In genomic region chr15:63953524-63953923, GRCh38 we compare ENCODE assay signal across 16 cellular contexts.
DNase-seq lines count a peak whose midpoint lies in the region; ATAC-seq and TF ChIP-seq lines count a peak whose summit lies in the region.
"Had no signal": no experiment of that assay in that cellular context is flagged by ENCODE, and none has a peak within 500 bp of the region (broad histone marks: within the 10 kb centered on the region; RNA-seq: fewer than 3 reads in every experiment).

No MANE protein-coding gene starts in this region.

- H3K27ac ChIP-seq in CD8-positive, alpha-beta T cell (ENCODE audit: low read depth, low read length) = no peak overlapping the region
- H3K27ac ChIP-seq in Karpas-422 (ENCODE audit: low read length) = peak overlapping the region; percentile 41; the same call in 1 of the 2 replicates
- H3K27ac ChIP-seq in psoas muscle = peak overlapping the region; percentile 21
- H3K27ac ChIP-seq in esophagus muscularis mucosa (replicated peaks in 1 of 4) = no peak overlapping the region
- H3K27ac ChIP-seq: A549, C4-2B had no signal

- no peak for ATAC-seq in CD8-positive, alpha-beta T cell
- peak in 3 of 4 donors; percentile 43 to 59 (median 48) for ATAC-seq in psoas muscle
- ATAC-seq: A549, HepG2 had no signal

- no peaks in the 10 kb centered on the region for H3K9me3 ChIP-seq in CD8-positive, alpha-beta T cell (ENCODE audit: low read length)
- H3K9me3 ChIP-seq in Karpas-422 (ENCODE audit: low read length) (no peaks in the 10 kb centered on the region), psoas muscle (no peaks in the 10 kb centered on the region), esophagus muscularis mucosa (no peaks in the 10 kb centered on the region)
- H3K9me3 ChIP-seq: A549, BE2C, Caco-2, HAP-1 had no signal

- TF ChIP-seq EP300 in esophagus muscularis mucosa (IDR thresholded peaks at IDR 0.05) = no peak

- no peak overlapping the region for H2AFZ ChIP-seq in Karpas-422 (ENCODE audit: low read length)

- H3K4me3 ChIP-seq in CD8-positive, alpha-beta T cell (ENCODE audit: low read depth, low read length) = no peak overlapping the region
- H3K4me3 ChIP-seq in Karpas-422 (ENCODE audit: low read length) (no peak overlapping the region), psoas muscle (no peak overlapping the region), esophagus muscularis mucosa (no peak overlapping the region)
- H3K4me3 ChIP-seq: A549, HAP-1 had no signal

- H3K9ac ChIP-seq in Karpas-422 (ENCODE audit: low read length) = no peak overlapping the region

- intact Hi-C loops in CD8-positive, alpha-beta T cell (cut with DNase I, micrococcal nuclease) = loop anchor here in 1 of 2 experiments (5.0 kb wide), 1 partner anchor 44 kb away; no protein-coding TSS in a partner anchor
- intact Hi-C loops in psoas muscle (cut with DNase I) (no loop called here), esophagus muscularis mucosa (cut with DNase I) (no loop called here)

- no peaks in the 10 kb centered on the region for H3K27me3 Mint-ChIP-seq in CD8-positive, alpha-beta T cell (ENCODE audit: low read depth)
- peaks cover 17% of the 10 kb centered on the region for H3K27me3 Mint-ChIP-seq in activated CD4-positive, alpha-beta memory T cell treated with anti-CD3 and anti-CD28 coated beads, Interleukin-2, amount 10 ng/mL, durations not matched to agents 7 days and 5 days

- CTCF ChIA-PET in CD8-positive, alpha-beta T cell (lab: Charles Lee) = interaction anchor here (3.8 kb wide), 1 partner anchor 8 kb away, joined by 23 read pairs; no protein-coding TSS in a partner anchor
- CTCF ChIA-PET in activated CD4-positive, alpha-beta memory T cell treated with anti-CD3 and anti-CD28 coated beads, Interleukin-2, amount 10 ng/mL, durations not matched to agents 7 days and 5 days (lab: Charles Lee) = interaction anchor here (2.6 kb wide), 1 partner anchor 8 kb away, joined by 8 read pairs; no protein-coding TSS in a partner anchor

- WGBS in psoas muscle, 3 donors = 8 to 16% (median 9%) methylated on average over 2 of the region's 2 CpGs
- 16% methylated on average over 2 of the region's 2 CpGs for WGBS in esophagus muscularis mucosa

- no peak overlapping the region for H3K4me2 ChIP-seq in Karpas-422 (ENCODE audit: low read depth, low read length, poor library complexity, severe bottlenecking)
- H3K4me2 ChIP-seq: A549 had no signal

- peak overlapping the region; percentile 24 for H3K27ac Mint-ChIP-seq in CD8-positive, alpha-beta T cell
- H3K27ac Mint-ChIP-seq in activated CD4-positive, alpha-beta memory T cell treated with anti-CD3 and anti-CD28 coated beads, Interleukin-2, amount 10 ng/mL, durations not matched to agents 7 days and 5 days = no peak overlapping the region

- no peaks in the 10 kb centered on the region for H3K4me1 ChIP-seq in CD8-positive, alpha-beta T cell (ENCODE audit: insufficient read depth, low read length)
- H3K4me1 ChIP-seq in Karpas-422 (ENCODE audit: low read length) (peaks cover 16% of the 10 kb centered on the region), psoas muscle (peaks cover 5% of the 10 kb centered on the region), esophagus muscularis mucosa (peaks cover 6 to 21% (median 15%) of the 10 kb centered on the region in 4 donors)
- H3K4me1 ChIP-seq: BE2C, Caco-2, HAP-1 had no signal

- no peak for TF ChIP-seq CTCF in CD8-positive, alpha-beta T cell (IDR thresholded peaks at IDR 0.05)
- no peak for TF ChIP-seq CTCF in psoas muscle (IDR thresholded peaks at IDR 0.05)
- no peak for TF ChIP-seq CTCF in esophagus muscularis mucosa (IDR thresholded peaks at IDR 0.05)

- no peaks in the 10 kb centered on the region for H3K36me3 Mint-ChIP-seq in CD8-positive, alpha-beta T cell
- H3K36me3 Mint-ChIP-seq in activated CD4-positive, alpha-beta memory T cell treated with anti-CD3 and anti-CD28 coated beads, Interleukin-2, amount 10 ng/mL, durations not matched to agents 7 days and 5 days (ENCODE audit: low read depth) = no peaks in the 10 kb centered on the region
- H3K36me3 Mint-ChIP-seq: CD8-positive, alpha-beta memory T cell had no signal

- peaks cover 3% of the 10 kb centered on the region for H3K4me1 Mint-ChIP-seq in CD8-positive, alpha-beta T cell (ENCODE audit: low read depth)
- H3K4me1 Mint-ChIP-seq in activated CD4-positive, alpha-beta memory T cell treated with anti-CD3 and anti-CD28 coated beads, Interleukin-2, amount 10 ng/mL, durations not matched to agents 7 days and 5 days = peaks cover 5% of the 10 kb centered on the region

- POLR2A ChIA-PET in CD8-positive, alpha-beta T cell (lab: Charles Lee) = no interaction called here
- POLR2A ChIA-PET in activated CD4-positive, alpha-beta memory T cell treated with anti-CD3 and anti-CD28 coated beads, Interleukin-2, amount 10 ng/mL, durations not matched to agents 7 days and 5 days (lab: Charles Lee) = no interaction called here

- H4K20me1 ChIP-seq in Karpas-422 (ENCODE audit: insufficient read depth, low read depth, low read length) = no peaks in the 10 kb centered on the region

- H3K27me3 ChIP-seq in CD8-positive, alpha-beta T cell (ENCODE audit: insufficient read depth, low read length) = no peaks in the 10 kb centered on the region
- H3K27me3 ChIP-seq in Karpas-422 (ENCODE audit: low read length) (no peaks in the 10 kb centered on the region), psoas muscle (ENCODE audit: insufficient read depth in 3 of 3, low read length in 2 of 3) (no peaks in the 10 kb centered on the region), esophagus muscularis mucosa (no peaks in the 10 kb centered on the region)
- H3K27me3 ChIP-seq: BE2C had no signal

- DNase-seq in CD8-positive, alpha-beta T cell = no peak
- DNase-seq in Karpas-422 = no peak
- peak; percentile 61 for DNase-seq in MV-4-11 (lab: John Stamatoyannopoulos, UW)
- DNase-seq in psoas muscle = no peak
- no peak for DNase-seq in esophagus muscularis mucosa (ENCODE audit: extremely low spot score)
- DNase-seq in activated CD4-positive, alpha-beta memory T cell treated with anti-CD3 and anti-CD28 coated beads, Interleukin-2, amount 10 ng/mL, durations not matched to agents 7 days and 5 days = no peak
- DNase-seq in NCI-H1417 treated with DMSO at 0.1 percent for 48 hours (lab: John Stamatoyannopoulos, UW) = no peak
- DNase-seq: BE2C; Caco-2; CD8-positive, alpha-beta memory T cell; DND-41; GDM1 had no signal

- H3K36me3 ChIP-seq in CD8-positive, alpha-beta T cell (ENCODE audit: insufficient read depth, low read length) = no peaks in the 10 kb centered on the region
- H3K36me3 ChIP-seq in Karpas-422 (ENCODE audit: insufficient read depth, low read length) = no peaks in the 10 kb centered on the region
- no peaks in the 10 kb centered on the region for H3K36me3 ChIP-seq in psoas muscle (ENCODE audit: insufficient read depth in 1 of 2, low read depth in 1 of 2)
- H3K36me3 ChIP-seq in esophagus muscularis mucosa = no peaks in the 10 kb centered on the region
- H3K36me3 ChIP-seq: BE2C, HAP-1 had no signal

- no peak overlapping the region for H3K4me3 Mint-ChIP-seq in CD8-positive, alpha-beta T cell
- H3K4me3 Mint-ChIP-seq in activated CD4-positive, alpha-beta memory T cell treated with anti-CD3 and anti-CD28 coated beads, Interleukin-2, amount 10 ng/mL, durations not matched to agents 7 days and 5 days = no peak overlapping the region
- H3K4me3 Mint-ChIP-seq: CD8-positive, alpha-beta memory T cell had no signal

- no peak for TF ChIP-seq POLR2A in esophagus muscularis mucosa (IDR thresholded peaks at IDR 0.05; ENCODE audit: low read depth)

- no peaks in the 10 kb centered on the region for H3K9me3 Mint-ChIP-seq in CD8-positive, alpha-beta T cell
- H3K9me3 Mint-ChIP-seq in activated CD4-positive, alpha-beta memory T cell treated with anti-CD3 and anti-CD28 coated beads, Interleukin-2, amount 10 ng/mL, durations not matched to agents 7 days and 5 days = peaks cover 7% of the 10 kb centered on the region

- no peaks in the 10 kb centered on the region for H3K9me2 ChIP-seq in Karpas-422 (replicated peaks; ENCODE audit: insufficient read depth, low read length)

- no peaks in the 10 kb centered on the region for H3K79me2 ChIP-seq in Karpas-422 (ENCODE audit: low read length)

Comparison
In these comparisons a context has a peak if more than half of its experiments do, and no peak if none do; other contexts are left out.
1. H3K27ac ChIP-seq: peak in Karpas-422 (single experiment) and psoas muscle (single experiment); none in CD8-positive, alpha-beta T cell (single experiment) and esophagus muscularis mucosa (0 of 4).